ENCODE assay signal across 8 cellular contexts in genomic region chr2:112432390-112432734, GRCh38. TPM values are rescaled to one million over a fixed set of nuclear protein-coding genes. Genes with fewer than 3 reads are reported as not detected.
DNase-seq lines count a peak whose midpoint lies in the region; ATAC-seq and TF ChIP-seq lines count a peak whose summit lies in the region.
"Not testable (repeated sequence)": the region's sequence is repeated elsewhere in the genome, so short reads cannot be mapped to it uniquely, and the experiment has no call there.

No MANE protein-coding gene starts in this region.

- not testable (repeated sequence) for H3K36me3 ChIP-seq in OCI-LY1 (ENCODE audit: insufficient read depth, low read length); sigmoid colon; upper lobe of right lung

- H3K4me2 ChIP-seq in OCI-LY1 (ENCODE audit: low read length) = peak overlapping the region; percentile 36; the same call in 1 of the 2 replicates

- H3K4me3 Mint-ChIP-seq in Calu3 (ENCODE audit: low read depth, unreplicated experiment) (peak overlapping the region; percentile 32), chondrocyte (ENCODE audit: unreplicated experiment) (peak overlapping the region; percentile 59), mesothelial cell of epicardium (peak overlapping the region; percentile 58)
- H3K4me3 Mint-ChIP-seq in activated T-helper 17 cell treated with anti-CD3 and anti-CD28 coated beads, Interleukin-2, amount 50 U/mL, for 72 hours = peak overlapping the region; percentile 81

- H3K79me2 ChIP-seq in OCI-LY1 (ENCODE audit: insufficient read depth, low read length) = not testable (repeated sequence)

- TF ChIP-seq EP300 in sigmoid colon (IDR thresholded peaks at IDR 0.05) = not testable (repeated sequence)

- ATAC-seq in activated T-helper 17 cell treated with anti-CD3 and anti-CD28 coated beads, Interleukin-2, amount 50 U/mL, for 72 hours (replicated peaks); Right ventricle myocardium inferior; upper lobe of right lung: not testable (repeated sequence)

- H4K20me1 ChIP-seq in OCI-LY1 (ENCODE audit: insufficient read depth, low read length) = not testable (repeated sequence)

- not testable (repeated sequence) for H3K27ac Mint-ChIP-seq in Calu3 (ENCODE audit: unreplicated experiment); chondrocyte (ENCODE audit: unreplicated experiment); mesothelial cell of epicardium
- peak overlapping the region; percentile 82 for H3K27ac Mint-ChIP-seq in activated T-helper 17 cell treated with anti-CD3 and anti-CD28 coated beads, Interleukin-2, amount 50 U/mL, for 72 hours

- DNase-seq in Calu3; chondrocyte (ENCODE audit: low spot score); mesothelial cell of epicardium (ENCODE audit: low spot score in 2 of 2, unreplicated experiment in 2 of 2); sigmoid colon; upper lobe of right lung: not testable (repeated sequence)
- peak; percentile 23 for DNase-seq in Right ventricle myocardium inferior (ENCODE audit: missing footprints)

- 36 to 62% methylated on average over 22 of the region's 22 CpGs for WGBS in sigmoid colon, 2 donors

- not testable (repeated sequence) for H3F3A ChIP-seq in OCI-LY1 (ENCODE audit: insufficient read depth, low read length)

- H3K4me1 Mint-ChIP-seq in Calu3 (ENCODE audit: low read depth, unreplicated experiment); activated T-helper 17 cell treated with anti-CD3 and anti-CD28 coated beads, Interleukin-2, amount 50 U/mL, for 72 hours; chondrocyte (ENCODE audit: low read depth); mesothelial cell of epicardium: not testable (repeated sequence)

- CTCF ChIA-PET in Calu3 (lab: Charles Lee) = not testable (repeated sequence)

- not testable (repeated sequence) for H3K9me2 ChIP-seq in OCI-LY1 (ENCODE audit: low read depth, low read length)

- H3K27me3 ChIP-seq in OCI-LY1 (ENCODE audit: insufficient read depth, low read length); sigmoid colon; upper lobe of right lung: not testable (repeated sequence)

- H3K4me3 ChIP-seq in OCI-LY1 (ENCODE audit: low read depth, low read length, poor library complexity, severe bottlenecking) (peak overlapping the region; percentile 41), sigmoid colon (peak overlapping the region; percentile 53 to 69 (median 66)), upper lobe of right lung (peak overlapping the region; percentile 54)

- not testable (repeated sequence) for H3K9me3 ChIP-seq in OCI-LY1 (ENCODE audit: low read length); sigmoid colon; upper lobe of right lung

- TF ChIP-seq CTCF in Calu3 (IDR thresholded peaks at IDR 0.05; ENCODE audit: unreplicated experiment); OCI-LY1 (IDR thresholded peaks at IDR 0.05; ENCODE audit: low read length); chondrocyte (IDR thresholded peaks at IDR 0.05); mesothelial cell of epicardium (IDR thresholded peaks at IDR 0.05; ENCODE audit: unreplicated experiment); sigmoid colon (IDR thresholded peaks at IDR 0.05); upper lobe of right lung (IDR thresholded peaks at IDR 0.05): not testable (repeated sequence)

- H2AFZ ChIP-seq in OCI-LY1 (ENCODE audit: low read length) = not testable (repeated sequence)

- not testable (repeated sequence) for H3K4me1 ChIP-seq in OCI-LY1 (ENCODE audit: insufficient read depth, low read length, severe bottlenecking); upper lobe of right lung
- peaks cover 0 to 11% (median 9%) of the 10 kb centered on the region in 4 donors for H3K4me1 ChIP-seq in sigmoid colon

- H3K9ac ChIP-seq in OCI-LY1 (ENCODE audit: low read length) = not testable (repeated sequence)

- not testable (repeated sequence) for BruUV-seq in Calu3 (replicated peaks; lab: Mats Ljungman, UMichigan)

- not testable (repeated sequence) for TF ChIP-seq POLR2A in sigmoid colon (IDR thresholded peaks at IDR 0.05)

- intact Hi-C loops in Calu3 (cut with micrococcal nuclease; ENCODE audit: unreplicated experiment); upper lobe of right lung (cut with DNase I): not testable (repeated sequence)
- intact Hi-C loops in Right ventricle myocardium inferior (cut with DNase I) = loop anchor here (5.0 kb wide), 1 partner anchor 310 kb away; no protein-coding TSS in a partner anchor
- intact Hi-C loops in sigmoid colon (cut with DNase I) = loop anchor here (5.0 kb wide), 1 partner anchor 310 kb away; no protein-coding TSS in a partner anchor

- not testable (repeated sequence) for H3K9me3 Mint-ChIP-seq in Calu3 (ENCODE audit: low read depth, unreplicated experiment); activated T-helper 17 cell treated with anti-CD3 and anti-CD28 coated beads, Interleukin-2, amount 50 U/mL, for 72 hours; chondrocyte (ENCODE audit: low read depth); mesothelial cell of epicardium

- H3K36me3 Mint-ChIP-seq in Calu3 (ENCODE audit: insufficient read depth, unreplicated experiment); activated T-helper 17 cell treated with anti-CD3 and anti-CD28 coated beads, Interleukin-2, amount 50 U/mL, for 72 hours (ENCODE audit: low read depth); chondrocyte (ENCODE audit: low read depth); mesothelial cell of epicardium: not testable (repeated sequence)

- not testable (repeated sequence) for H3K27ac ChIP-seq in OCI-LY1 (ENCODE audit: low read depth, low read length, poor library complexity, severe bottlenecking)
- H3K27ac ChIP-seq in sigmoid colon (peak overlapping the region; percentile 82 to 93 (median 88)), upper lobe of right lung (peak overlapping the region; percentile 81)

- H3K27me3 Mint-ChIP-seq in Calu3 (ENCODE audit: unreplicated experiment); activated T-helper 17 cell treated with anti-CD3 and anti-CD28 coated beads, Interleukin-2, amount 50 U/mL, for 72 hours; chondrocyte (ENCODE audit: low read depth); mesothelial cell of epicardium (ENCODE audit: low read depth): not testable (repeated sequence)

RNA-seq across cellular contexts. Expression of gene RGPD8, which starts 1.1 kb away (rescaled TPM):
- total RNA-seq in Calu3 (2022) (2.3 and 2.4 TPM in 2 replicates), chondrocyte (5.0 to 10.2 TPM (median 6.8 TPM) in 3 replicates), Right ventricle myocardium inferior (4.8 TPM), mesothelial cell of epicardium (12.8 to 14.6 TPM (median 13.7 TPM) in 3 replicates), sigmoid colon (10 to 100 TPM; 16.1 to 34.1 (median 21.7) TPM), upper lobe of right lung (20.0 TPM)
- total RNA-seq in activated T-helper 17 cell treated with anti-CD3 and anti-CD28 coated beads, Interleukin-2, amount 50 U/mL, for 72 hours = 1 to 10 TPM; 6.1 to 9.5 TPM
- polyA plus RNA-seq in sigmoid colon = 1 to 10 TPM in 1 of 3 donors, under 1 TPM in 2; 0.23 to 2.1 (median 0.60) TPM

RNA-seq across cellular contexts. Expression of gene TTL, which starts 49.6 kb away (rescaled TPM):
- total RNA-seq in Calu3 (2022) (28.3 and 31.8 TPM in 2 replicates), chondrocyte (67.9 to 82.6 TPM (median 68.8 TPM) in 3 replicates), Right ventricle myocardium inferior (52.0 TPM), mesothelial cell of epicardium (42.9 to 45.1 TPM (median 43.1 TPM) in 3 replicates), sigmoid colon (10 to 100 TPM; 16.5 to 29.6 (median 23.6) TPM), upper lobe of right lung (45.4 TPM)
- total RNA-seq in activated T-helper 17 cell treated with anti-CD3 and anti-CD28 coated beads, Interleukin-2, amount 50 U/mL, for 72 hours = 10 to 100 TPM; 12.7 to 28.1 TPM
- 1 to 10 TPM; 3.6 to 9.7 (median 8.6) TPM for polyA plus RNA-seq in sigmoid colon
